24 cellular contexts compared by ENCODE assay signal in genomic region chr5:106167766-106168165, GRCh38.
DNase-seq lines count a peak whose midpoint lies in the region; ATAC-seq, FAIRE-seq and TF ChIP-seq lines count a peak whose summit lies in the region.
"Had no signal": no experiment of that assay in that cellular context is flagged by ENCODE, and none has a peak within 500 bp of the region (broad histone marks: within the 10 kb centered on the region; RNA-seq: fewer than 3 reads in every experiment).

No MANE protein-coding gene starts in this region.

- DNase-seq in astrocyte (ENCODE audit: low read depth) (peak; percentile 4), choroid plexus epithelial cell (ENCODE audit: low read depth) (peak; percentile 5), fibroblast of the aortic adventitia (ENCODE audit: low read depth) (peak; percentile 51), stromal cell of bone marrow (ENCODE audit: low read depth) (peak; percentile 51), mucosa of descending colon (no peak), activated T-cell treated with anti-CD3 and anti-CD28 coated beads for 4 hours (no peak), hypothalamus (lab: John Stamatoyannopoulos, UW) (no peak)
- DNase-seq: AML-193; Caco-2; CD4-positive, alpha-beta T cell; DMS153; DMS79; GDM1; HCEC 1CT had no signal

- H3K36me3 ChIP-seq in astrocyte (ENCODE audit: insufficient read depth, low read length) (no peaks in the 10 kb centered on the region), mucosa of descending colon (ENCODE audit: low read depth) (no peaks in the 10 kb centered on the region)

- H3K27ac ChIP-seq in astrocyte (ENCODE audit: low read depth, low read length): no peak overlapping the region
- H3K27ac ChIP-seq: 22Rv1, A549, C4-2B had no signal

- H3K36me3 Mint-ChIP-seq in astrocyte (ENCODE audit: low read depth, unreplicated experiment): no peaks in the 10 kb centered on the region

- no peak overlapping the region for H3K4me3 Mint-ChIP-seq in astrocyte (ENCODE audit: unreplicated experiment)
- H3K4me3 Mint-ChIP-seq: CD4-positive, alpha-beta T cell; GM23338; IgD-negative memory B cell had no signal

- no peaks in the 10 kb centered on the region for H3K27me3 ChIP-seq in astrocyte (ENCODE audit: insufficient read depth, low read length)

- H3K9me3 ChIP-seq in astrocyte (ENCODE audit: insufficient read depth, low read depth, low read length): no peaks in the 10 kb centered on the region
- H3K9me3 ChIP-seq in mucosa of descending colon: no peaks in the 10 kb centered on the region
- H3K9me3 ChIP-seq: A549, Caco-2 had no signal

- H3K4me2 ChIP-seq in astrocyte (ENCODE audit: low read length): no peak overlapping the region
- H3K4me2 ChIP-seq: A549, GM23338 had no signal

- H3K79me2 ChIP-seq in astrocyte (ENCODE audit: insufficient read depth, low read length): no peaks in the 10 kb centered on the region

- H3K4me3 ChIP-seq in astrocyte (ENCODE audit: insufficient read depth, low read depth, low read length) (no peak overlapping the region), choroid plexus epithelial cell (ENCODE audit: low read depth, low read length) (no peak overlapping the region), fibroblast of the aortic adventitia (ENCODE audit: low read depth, low read length) (no peak overlapping the region), mucosa of descending colon (no peak overlapping the region)
- H3K4me3 ChIP-seq: A549, GM23338 had no signal

- H3K4me1 ChIP-seq in astrocyte (ENCODE audit: insufficient read depth, low read length) (peaks cover 1% of the 10 kb centered on the region), mucosa of descending colon (ENCODE audit: low read depth) (no peaks in the 10 kb centered on the region)
- H3K4me1 ChIP-seq: A549, Caco-2 had no signal

- no peaks in the 10 kb centered on the region for H3K27me3 Mint-ChIP-seq in astrocyte (ENCODE audit: low read depth, unreplicated experiment)
- H3K27me3 Mint-ChIP-seq: CD4-positive, alpha-beta T cell; IgD-negative memory B cell had no signal

- H3K9me3 Mint-ChIP-seq in astrocyte (ENCODE audit: unreplicated experiment): peaks cover under 1% of the 10 kb centered on the region
- H3K9me3 Mint-ChIP-seq: CD4-positive, alpha-beta T cell had no signal

- peaks cover 14% of the 10 kb centered on the region for H3K4me1 Mint-ChIP-seq in astrocyte (ENCODE audit: low read depth, unreplicated experiment)
- H3K4me1 Mint-ChIP-seq: GM23338, IgD-negative memory B cell had no signal

- no peak for TF ChIP-seq CTCF in astrocyte (IDR thresholded peaks at IDR 0.05; ENCODE audit: insufficient read depth, low read depth, low read length)
- no peak for TF ChIP-seq CTCF in choroid plexus epithelial cell (conservative IDR thresholded peaks at IDR 0.05; ENCODE audit: low read depth, low read length)
- TF ChIP-seq CTCF in fibroblast of the aortic adventitia (IDR thresholded peaks at IDR 0.05; ENCODE audit: insufficient read depth, low read length): no peak
- TF ChIP-seq CTCF in mucosa of descending colon (IDR thresholded peaks at IDR 0.05): no peak

- intact Hi-C loops in mucosa of descending colon (cut with DNase I, micrococcal nuclease): no loop called here

- no peak overlapping the region for H3K9ac ChIP-seq in astrocyte (ENCODE audit: low read length)

- H4K20me1 ChIP-seq in astrocyte (ENCODE audit: insufficient read depth, low read length): no peaks in the 10 kb centered on the region

- no peak overlapping the region for H3K27ac Mint-ChIP-seq in astrocyte (ENCODE audit: unreplicated experiment)
- H3K27ac Mint-ChIP-seq: CD4-positive, alpha-beta T cell; GM23338; IgD-negative memory B cell had no signal

- no peak overlapping the region for H2AFZ ChIP-seq in astrocyte (ENCODE audit: low read depth, low read length)
- H2AFZ ChIP-seq: GM23338 had no signal

- ATAC-seq in mucosa of descending colon: no peak
- ATAC-seq: A549, GM23338, HepG2 had no signal

- no peak for FAIRE-seq in astrocyte (lab: Jason Lieb, UNC)
- FAIRE-seq: D721Med, GM12892, GM18507, H54, HepG2 had no signal

Comparison
In these comparisons a context has a peak if more than half of its experiments do, and no peak if none do; other contexts are left out.
1. DNase-seq: peak in astrocyte (single experiment), choroid plexus epithelial cell (single experiment), fibroblast of the aortic adventitia (single experiment) and stromal cell of bone marrow (single experiment); none in mucosa of descending colon (0 of 3), activated T-cell treated with anti-CD3 and anti-CD28 coated beads for 4 hours (single experiment) and hypothalamus (0 of 51).